Comparison of ENCODE assay signal across 20 cellular contexts in the genomic region with DNA sequence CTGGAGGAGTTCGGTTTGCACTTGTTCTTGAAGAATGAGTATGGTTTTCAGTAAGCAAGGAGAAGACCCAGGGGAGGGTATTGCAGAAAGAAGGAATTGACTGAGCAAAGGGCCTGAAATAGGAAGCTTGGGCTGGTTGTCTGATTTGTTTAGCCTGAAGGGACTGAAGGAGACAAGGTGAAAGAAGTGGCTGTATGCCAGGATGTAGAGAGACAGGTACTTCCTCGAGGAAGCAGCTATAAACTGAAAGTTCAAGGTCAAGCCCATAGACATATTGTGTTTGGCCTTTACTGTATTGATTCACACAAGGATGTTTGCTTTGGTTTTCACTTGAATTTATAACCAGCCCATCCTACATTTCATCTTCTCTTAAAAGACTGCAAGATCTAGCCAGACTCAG.
A peak's percentile ranks its signal among the peaks of the same experiment; 100 is the strongest.
DNase-seq lines count a peak whose midpoint lies in the region; ATAC-seq and TF ChIP-seq lines count a peak whose summit lies in the region.
"Had no signal": no experiment of that assay in that cellular context is flagged by ENCODE, and none has a peak within 500 bp of the region (broad histone marks: within the 10 kb centered on the region; RNA-seq: fewer than 3 reads in every experiment).

No MANE protein-coding gene starts in this region.

- H3K27ac ChIP-seq in naive thymus-derived CD4-positive, alpha-beta T cell (ENCODE audit: low read depth, low read length): no peak overlapping the region
- H3K27ac ChIP-seq: A549, RWPE1, SJCRH30 had no signal

- H3K27me3 Mint-ChIP-seq in activated CD4-positive, alpha-beta T cell treated with anti-CD3 and anti-CD28 coated beads, Interleukin-2, amount 10 ng/mL, durations not matched to agents 24 days and 14 days: peaks cover 8% of the 10 kb centered on the region
- H3K27me3 Mint-ChIP-seq in activated CD4-positive, alpha-beta T cell treated with anti-CD3 and anti-CD28 coated beads for 36 hours: peaks cover 2% of the 10 kb centered on the region
- H3K27me3 Mint-ChIP-seq in IgD-negative memory B cell (no peaks in the 10 kb centered on the region), activated B cell treated with CpG ODN at 0.5 μM for 24 hours (no peaks in the 10 kb centered on the region)
- H3K27me3 Mint-ChIP-seq in naive thymus-derived CD4-positive, alpha-beta T cell: peaks cover 0 to 12% (median 4%) of the 10 kb centered on the region in 5 donors
- peaks cover 40% of the 10 kb centered on the region for H3K27me3 Mint-ChIP-seq in stimulated activated naive CD8-positive, alpha-beta T cell treated with anti-CD3 and anti-CD28 coated beads, Interleukin-15, amount 100 ng/mL, for 72 hours

- H3K9me3 ChIP-seq in naive thymus-derived CD4-positive, alpha-beta T cell (ENCODE audit: control insufficient read depth in 2 of 3, low read length in 3 of 3): no peaks in the 10 kb centered on the region
- H3K9me3 ChIP-seq: A549, SJCRH30 had no signal

- in situ Hi-C loops in G401 (cut with HindIII; ENCODE audit: low sequenced_read_pairs): no loop called here

- DNase-seq in activated CD4-positive, alpha-beta T cell treated with anti-CD3 and anti-CD28 coated beads, Interleukin-2, amount 10 ng/mL, durations not matched to agents 24 days and 14 days: peak; percentile 55
- no peak for DNase-seq in activated CD4-positive, alpha-beta T cell treated with anti-CD3 and anti-CD28 coated beads for 36 hours
- no peak for DNase-seq in activated B cell treated with CpG ODN at 0.5 μM for 24 hours
- no peak for DNase-seq in naive thymus-derived CD4-positive, alpha-beta T cell
- DNase-seq in G401 (ENCODE audit: low spot score): no peak
- no peak for DNase-seq in stimulated activated naive CD8-positive, alpha-beta T cell treated with anti-CD3 and anti-CD28 coated beads, Interleukin-15, amount 100 ng/mL, for 72 hours
- DNase-seq in SHP77 (lab: John Stamatoyannopoulos, UW): no peak
- DNase-seq: C1 segment of cervical spinal cord, COR-L47, GOT3, KBM-7, NCI-H1417 treated with DMSO at 0.1 percent for 48 hours, NCI-H2081, NCI-H226, NCI-H524 treated with DMSO at 0.1 percent for 48 hours, OCI-M1, SJCRH30 had no signal

- intact Hi-C loops in activated CD4-positive, alpha-beta T cell treated with anti-CD3 and anti-CD28 coated beads, Interleukin-2, amount 10 ng/mL, durations not matched to agents 24 days and 14 days (cut with micrococcal nuclease): no loop called here
- intact Hi-C loops in activated CD4-positive, alpha-beta T cell treated with anti-CD3 and anti-CD28 coated beads for 36 hours (cut with DNase I, micrococcal nuclease): no loop called here
- intact Hi-C loops in activated B cell treated with CpG ODN at 0.5 μM for 24 hours (cut with micrococcal nuclease): no loop called here
- intact Hi-C loops in naive thymus-derived CD4-positive, alpha-beta T cell (cut with micrococcal nuclease): no loop called here

- no peak overlapping the region for H3K4me3 ChIP-seq in naive thymus-derived CD4-positive, alpha-beta T cell (ENCODE audit: low read length)
- H3K4me3 ChIP-seq: A549, SJCRH30 had no signal

- CTCF ChIA-PET in activated CD4-positive, alpha-beta T cell treated with anti-CD3 and anti-CD28 coated beads for 36 hours (lab: Charles Lee): interaction anchor here (1.6 kb wide), 1 partner anchor 12 kb away, joined by 5 read pairs; no protein-coding TSS in a partner anchor
- CTCF ChIA-PET in activated B cell treated with CpG ODN at 0.5 μM for 24 hours (lab: Charles Lee): interaction anchor here (0.8 to 1.3 kb wide), 3 partner anchors 9 to 55 kb away, joined by 3 read pairs; no protein-coding TSS in a partner anchor
- CTCF ChIA-PET in naive thymus-derived CD4-positive, alpha-beta T cell (lab: Charles Lee): no interaction called here

- H3K36me3 ChIP-seq in naive thymus-derived CD4-positive, alpha-beta T cell (ENCODE audit: control insufficient read depth in 2 of 3, insufficient read depth in 3 of 3, low read length in 3 of 3): no peaks in the 10 kb centered on the region

- no peak for ATAC-seq in activated CD4-positive, alpha-beta T cell treated with anti-CD3 and anti-CD28 coated beads for 36 hours
- no peak for ATAC-seq in activated B cell treated with CpG ODN at 0.5 μM for 24 hours (ENCODE audit: low read depth)
- ATAC-seq in naive thymus-derived CD4-positive, alpha-beta T cell: no peak
- no peak for ATAC-seq in stimulated activated naive CD8-positive, alpha-beta T cell treated with anti-CD3 and anti-CD28 coated beads, Interleukin-15, amount 100 ng/mL, for 72 hours
- ATAC-seq: A549 had no signal

- H3K4me1 ChIP-seq in naive thymus-derived CD4-positive, alpha-beta T cell (ENCODE audit: control insufficient read depth in 2 of 2, insufficient read depth in 2 of 2, low read length in 2 of 2): peaks cover 2 to 31% of the 10 kb centered on the region in 2 donors
- H3K4me1 ChIP-seq: A549, SJCRH30 had no signal

- POLR2A ChIA-PET in activated CD4-positive, alpha-beta T cell treated with anti-CD3 and anti-CD28 coated beads for 36 hours (lab: Charles Lee): interaction anchor here (0.8 kb wide), 1 partner anchor 12 kb away, joined by 3 read pairs; no protein-coding TSS in a partner anchor
- POLR2A ChIA-PET in activated B cell treated with CpG ODN at 0.5 μM for 24 hours (lab: Charles Lee): interaction anchor here (1.2 to 17.2 kb wide), 3 partner anchors 11 to 84 kb away, joined by 3 to 704 read pairs (median 6); no protein-coding TSS in a partner anchor
- POLR2A ChIA-PET in naive thymus-derived CD4-positive, alpha-beta T cell (lab: Charles Lee): interaction anchor here (0.8 to 1.0 kb wide), 2 partner anchors 25 to 85 kb away, joined by 3 to 5 read pairs; no protein-coding TSS in a partner anchor

- H3K4me1 Mint-ChIP-seq in activated CD4-positive, alpha-beta T cell treated with anti-CD3 and anti-CD28 coated beads, Interleukin-2, amount 10 ng/mL, durations not matched to agents 24 days and 14 days: peaks cover 54% of the 10 kb centered on the region
- H3K4me1 Mint-ChIP-seq in activated CD4-positive, alpha-beta T cell treated with anti-CD3 and anti-CD28 coated beads for 36 hours: peaks cover 36% of the 10 kb centered on the region
- H3K4me1 Mint-ChIP-seq in IgD-negative memory B cell: peaks cover 39 to 49% (median 45%) of the 10 kb centered on the region in 3 donors
- peaks cover 52% of the 10 kb centered on the region for H3K4me1 Mint-ChIP-seq in activated B cell treated with CpG ODN at 0.5 μM for 24 hours
- H3K4me1 Mint-ChIP-seq in naive thymus-derived CD4-positive, alpha-beta T cell: peaks cover 21 to 63% (median 60%) of the 10 kb centered on the region in 7 donors
- H3K4me1 Mint-ChIP-seq in stimulated activated naive CD8-positive, alpha-beta T cell treated with anti-CD3 and anti-CD28 coated beads, Interleukin-15, amount 100 ng/mL, for 72 hours: peaks cover 19% of the 10 kb centered on the region

- no peak overlapping the region for H3K27ac Mint-ChIP-seq in activated CD4-positive, alpha-beta T cell treated with anti-CD3 and anti-CD28 coated beads, Interleukin-2, amount 10 ng/mL, durations not matched to agents 24 days and 14 days
- no peak overlapping the region for H3K27ac Mint-ChIP-seq in activated CD4-positive, alpha-beta T cell treated with anti-CD3 and anti-CD28 coated beads for 36 hours
- peak overlapping the region; percentile 9 to 76 (median 58) for H3K27ac Mint-ChIP-seq in IgD-negative memory B cell
- peak overlapping the region; percentile 62 for H3K27ac Mint-ChIP-seq in activated B cell treated with CpG ODN at 0.5 μM for 24 hours
- H3K27ac Mint-ChIP-seq in naive thymus-derived CD4-positive, alpha-beta T cell: peak overlapping the region in 6 of 9 donors; percentile 3 to 75 (median 10)
- H3K27ac Mint-ChIP-seq in stimulated activated naive CD8-positive, alpha-beta T cell treated with anti-CD3 and anti-CD28 coated beads, Interleukin-15, amount 100 ng/mL, for 72 hours: no peak overlapping the region

- peaks cover 6% of the 10 kb centered on the region for H3K36me3 Mint-ChIP-seq in activated CD4-positive, alpha-beta T cell treated with anti-CD3 and anti-CD28 coated beads, Interleukin-2, amount 10 ng/mL, durations not matched to agents 24 days and 14 days (ENCODE audit: low read depth)
- no peaks in the 10 kb centered on the region for H3K36me3 Mint-ChIP-seq in activated CD4-positive, alpha-beta T cell treated with anti-CD3 and anti-CD28 coated beads for 36 hours (ENCODE audit: low read depth)
- H3K36me3 Mint-ChIP-seq in IgD-negative memory B cell (no peaks in the 10 kb centered on the region), activated B cell treated with CpG ODN at 0.5 μM for 24 hours (ENCODE audit: low read depth) (no peaks in the 10 kb centered on the region)
- H3K36me3 Mint-ChIP-seq in naive thymus-derived CD4-positive, alpha-beta T cell: peaks cover 0 to 17% (median 0%) of the 10 kb centered on the region in 5 donors

- no peak overlapping the region for H3K4me3 Mint-ChIP-seq in activated CD4-positive, alpha-beta T cell treated with anti-CD3 and anti-CD28 coated beads, Interleukin-2, amount 10 ng/mL, durations not matched to agents 24 days and 14 days
- H3K4me3 Mint-ChIP-seq in activated CD4-positive, alpha-beta T cell treated with anti-CD3 and anti-CD28 coated beads for 36 hours: no peak overlapping the region
- H3K4me3 Mint-ChIP-seq in IgD-negative memory B cell: peak overlapping the region in 2 of 4 donors; percentile 10 to 66
- H3K4me3 Mint-ChIP-seq in activated B cell treated with CpG ODN at 0.5 μM for 24 hours: no peak overlapping the region
- H3K4me3 Mint-ChIP-seq in naive thymus-derived CD4-positive, alpha-beta T cell: peak overlapping the region in 2 of 10 donors; percentile 3 to 6
- no peak overlapping the region for H3K4me3 Mint-ChIP-seq in stimulated activated naive CD8-positive, alpha-beta T cell treated with anti-CD3 and anti-CD28 coated beads, Interleukin-15, amount 100 ng/mL, for 72 hours

- peaks cover 4% of the 10 kb centered on the region for H3K9me3 Mint-ChIP-seq in activated CD4-positive, alpha-beta T cell treated with anti-CD3 and anti-CD28 coated beads, Interleukin-2, amount 10 ng/mL, durations not matched to agents 24 days and 14 days
- no peaks in the 10 kb centered on the region for H3K9me3 Mint-ChIP-seq in activated CD4-positive, alpha-beta T cell treated with anti-CD3 and anti-CD28 coated beads for 36 hours (ENCODE audit: low read depth)
- H3K9me3 Mint-ChIP-seq in IgD-negative memory B cell (no peaks in the 10 kb centered on the region), activated B cell treated with CpG ODN at 0.5 μM for 24 hours (no peaks in the 10 kb centered on the region)
- H3K9me3 Mint-ChIP-seq in naive thymus-derived CD4-positive, alpha-beta T cell: peaks cover 0 to 3% (median 0%) of the 10 kb centered on the region in 11 donors
- peaks cover 0 to 5% of the 10 kb centered on the region in 2 donors for H3K9me3 Mint-ChIP-seq in stimulated activated naive CD8-positive, alpha-beta T cell treated with anti-CD3 and anti-CD28 coated beads, Interleukin-15, amount 100 ng/mL, for 72 hours

- no peak for TF ChIP-seq CTCF in activated B cell treated with CpG ODN at 0.5 μM for 24 hours (IDR thresholded peaks at IDR 0.05)

- no peaks in the 10 kb centered on the region for H3K27me3 ChIP-seq in naive thymus-derived CD4-positive, alpha-beta T cell (ENCODE audit: control insufficient read depth in 2 of 2, insufficient read depth in 2 of 2, low read length in 2 of 2)
- H3K27me3 ChIP-seq: SJCRH30 had no signal

Comparison
In these comparisons a context has a peak if more than half of its experiments do, and no peak if none do; other contexts are left out.
1. H3K27ac Mint-ChIP-seq: peak in IgD-negative memory B cell (3 of 3), activated B cell treated with CpG ODN at 0.5 μM for 24 hours (single experiment) and naive thymus-derived CD4-positive, alpha-beta T cell (6 of 9); none in activated CD4-positive, alpha-beta T cell treated with anti-CD3 and anti-CD28 coated beads, Interleukin-2, amount 10 ng/mL, durations not matched to agents 24 days and 14 days (single experiment), activated CD4-positive, alpha-beta T cell treated with anti-CD3 and anti-CD28 coated beads for 36 hours (single experiment) and stimulated activated naive CD8-positive, alpha-beta T cell treated with anti-CD3 and anti-CD28 coated beads, Interleukin-15, amount 100 ng/mL, for 72 hours (0 of 2).